ENCODE assay signal across 1 cellular context in genomic region chr20:34024733-34025351, GRCh38.
TF ChIP-seq lines count a peak whose summit lies in the region.

No MANE protein-coding gene starts in this region.

TF ChIP-seq in HEK293, 187 proteins besides CTCF, POLR2A, EP300 and RAD21:
- no peak for TF ChIP-seq PRDM2 (tag by site-specific recombination; IDR thresholded peaks at IDR 0.05; ENCODE audit: borderline replicate concordance)
- no peak for TF ChIP-seq KLF8 (tag by site-specific recombination; IDR thresholded peaks at IDR 0.05)
- TF ChIP-seq, protein P1, sequence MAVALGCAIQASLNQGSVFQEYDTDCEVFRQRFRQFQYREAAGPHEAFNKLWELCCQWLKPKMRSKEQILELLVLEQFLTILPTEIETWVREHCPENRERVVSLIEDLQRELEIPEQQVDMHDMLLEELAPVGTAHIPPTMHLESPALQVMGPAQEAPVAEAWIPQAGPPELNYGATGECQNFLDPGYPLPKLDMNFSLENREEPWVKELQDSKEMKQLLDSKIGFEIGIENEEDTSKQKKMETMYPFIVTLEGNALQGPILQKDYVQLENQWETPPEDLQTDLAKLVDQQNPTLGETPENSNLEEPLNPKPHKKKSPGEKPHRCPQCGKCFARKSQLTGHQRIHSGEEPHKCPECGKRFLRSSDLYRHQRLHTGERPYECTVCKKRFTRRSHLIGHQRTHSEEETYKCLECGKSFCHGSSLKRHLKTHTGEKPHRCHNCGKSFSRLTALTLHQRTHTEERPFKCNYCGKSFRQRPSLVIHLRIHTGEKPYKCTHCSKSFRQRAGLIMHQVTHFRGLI (tag by site-specific recombination; IDR thresholded peaks at IDR 0.05) = peak; percentile 39; the same call in 1 of the 2 replicates
